In the genomic region with DNA sequence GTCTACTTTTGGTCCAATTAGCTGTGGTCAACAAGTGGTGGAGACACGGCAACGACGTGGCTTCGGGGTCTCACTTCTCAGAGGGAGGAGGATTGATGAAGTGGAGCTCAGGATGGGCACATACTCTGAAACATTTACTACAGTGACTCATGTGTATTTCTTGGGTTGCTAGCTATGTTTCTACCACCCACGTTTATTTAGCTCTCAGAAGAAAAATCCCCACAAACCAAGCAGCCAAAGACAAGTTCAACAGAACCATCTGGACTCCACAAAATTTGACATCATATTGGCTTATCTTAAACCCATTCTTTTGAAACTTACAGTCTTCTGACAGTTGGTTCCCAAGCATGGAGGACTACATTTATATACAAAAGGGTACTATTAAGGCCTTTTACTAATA, we compare ENCODE assay signal across 28 cellular contexts.
"Had no signal": no experiment of that assay in that cellular context is flagged by ENCODE, and none has a peak within 500 bp of the region (broad histone marks: within the 10 kb centered on the region; RNA-seq: fewer than 3 reads in every experiment).

No MANE protein-coding gene starts in this region.

- H3K27me3 ChIP-seq: colonic mucosa, gastrocnemius medialis, hepatocyte, left lung, spleen, thyroid gland, vagina had no signal

- H3K9me3 ChIP-seq: colonic mucosa, gastrocnemius medialis, left lung, prostate gland, spleen, thyroid gland, vagina had no signal

- H3K36me3 ChIP-seq: colonic mucosa, gastrocnemius medialis, left lung, prostate gland, spleen, thyroid gland, vagina had no signal

- H3K4me1 ChIP-seq: colonic mucosa, gastrocnemius medialis, left lung, prostate gland, spleen, thyroid gland, vagina had no signal

- H3K36me3 Mint-ChIP-seq: naive thymus-derived CD8-positive, alpha-beta T cell; stimulated activated naive B cell treated with anti-CD40 and anti-IgM and Interleukin-4, amounts not matched to agents 10 μg/mL and 1 μg/mL and 100 μg/mL, for 72 hours had no signal

- H3K79me2 ChIP-seq: hepatocyte had no signal

- H3K9me3 Mint-ChIP-seq: stimulated activated naive CD8-positive, alpha-beta T cell treated with anti-CD3 and anti-CD28 coated beads, Interleukin-15, Interleukin-2, amounts not matched to agents 100 ng/mL and 50 ng/mL, for 24 hours had no signal

- DNase-seq: cerebellar nuclear complex; colonic mucosa; effector CD8-positive, alpha-beta T cell; endodermal cell; foreskin fibroblast; gastrocnemius medialis; head of caudate nucleus; left cardiac atrium; left lung; mesenchymal stem cell; midbrain; naive thymus-derived CD8-positive, alpha-beta T cell; nephron progenitor cell; nucleus accumbens; right cardiac atrium; spleen; stimulated activated CD4-positive, alpha-beta T cell treated with anti-CD3 and anti-CD28 coated beads, Interleukin-4, amount 100 ng/mL, for 4 hours; stimulated activated naive B cell treated with anti-CD40 and anti-IgM and Interleukin-4, amounts not matched to agents 10 μg/mL and 1 μg/mL and 100 μg/mL, for 72 hours; thyroid gland; trophoblast cell had no signal

- H3K4me3 Mint-ChIP-seq: dendritic cell treated with granulocyte-macrophage colony-stimulating factor and Interleukin-4, amounts not matched to agents 40 ng/mL and 50 ng/mL, for 4 days; endodermal cell; naive thymus-derived CD8-positive, alpha-beta T cell; nephron progenitor cell; stimulated activated naive B cell treated with anti-CD40 and anti-IgM and Interleukin-4, amounts not matched to agents 10 μg/mL and 1 μg/mL and 100 μg/mL, for 72 hours; stimulated activated naive CD8-positive, alpha-beta T cell treated with anti-CD3 and anti-CD28 coated beads, Interleukin-15, Interleukin-2, amounts not matched to agents 100 ng/mL and 50 ng/mL, for 24 hours had no signal

- FAIRE-seq: islet of Langerhans had no signal

- H3K27ac Mint-ChIP-seq: dendritic cell treated with granulocyte-macrophage colony-stimulating factor and Interleukin-4, amounts not matched to agents 40 ng/mL and 50 ng/mL, for 4 days; endodermal cell; naive thymus-derived CD8-positive, alpha-beta T cell; stimulated activated naive B cell treated with anti-CD40 and anti-IgM and Interleukin-4, amounts not matched to agents 10 μg/mL and 1 μg/mL and 100 μg/mL, for 72 hours; stimulated activated naive CD8-positive, alpha-beta T cell treated with anti-CD3 and anti-CD28 coated beads, Interleukin-15, Interleukin-2, amounts not matched to agents 100 ng/mL and 50 ng/mL, for 24 hours had no signal

- H3K4me1 Mint-ChIP-seq: naive thymus-derived CD8-positive, alpha-beta T cell; stimulated activated naive B cell treated with anti-CD40 and anti-IgM and Interleukin-4, amounts not matched to agents 10 μg/mL and 1 μg/mL and 100 μg/mL, for 72 hours had no signal

- H3K27ac ChIP-seq: colonic mucosa, epithelial cell of prostate, gastrocnemius medialis, hepatocyte, left lung, prostate gland, skin epidermis, spleen, thyroid gland, vagina had no signal

- H3K4me2 ChIP-seq: hepatocyte had no signal

- H3K27me3 Mint-ChIP-seq: dendritic cell treated with granulocyte-macrophage colony-stimulating factor and Interleukin-4, amounts not matched to agents 40 ng/mL and 50 ng/mL, for 4 days; stimulated activated naive CD8-positive, alpha-beta T cell treated with anti-CD3 and anti-CD28 coated beads, Interleukin-15, Interleukin-2, amounts not matched to agents 100 ng/mL and 50 ng/mL, for 24 hours had no signal

- H3K4me3 ChIP-seq: colonic mucosa, gastrocnemius medialis, hepatocyte, left lung, prostate gland, skin epidermis, spleen, thyroid gland, vagina had no signal
